ENCODE assay signal across 17 cellular contexts in the genomic region with DNA sequence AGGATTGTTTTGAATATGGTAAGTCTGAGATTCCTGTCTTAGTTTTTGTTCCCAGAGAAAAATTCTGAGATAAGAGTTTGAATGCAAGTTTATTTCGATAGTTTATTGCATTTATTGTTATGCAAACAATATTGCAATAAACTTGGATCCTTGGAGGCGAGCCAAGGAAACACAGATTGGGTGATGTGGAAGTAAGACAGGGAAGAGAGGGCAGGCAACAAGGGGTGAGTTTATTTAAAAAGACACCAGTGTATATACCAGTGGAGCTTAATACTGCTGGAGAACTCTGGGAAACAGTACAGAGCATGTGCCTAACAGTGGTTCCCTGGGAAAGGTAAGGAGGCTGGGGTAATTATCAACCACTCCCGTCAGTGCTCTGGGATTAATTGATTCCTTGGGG.
DNase-seq lines count a peak whose midpoint lies in the region; ATAC-seq and TF ChIP-seq lines count a peak whose summit lies in the region.
"Had no signal": no experiment of that assay in that cellular context is flagged by ENCODE, and none has a peak within 500 bp of the region (broad histone marks: within the 10 kb centered on the region; RNA-seq: fewer than 3 reads in every experiment).

No MANE protein-coding gene starts in this region.

- DNase-seq in HAP-1 (ENCODE audit: low spot score in 2 of 2) (peak; percentile 32 to 58), PC-3 (peak; percentile 9), mucosa of descending colon (peak in 1 of 3 donors; percentile 97), suprapubic skin (ENCODE audit: low spot score in 2 of 2) (no peak), gastrocnemius medialis (no peak), NCI-H1436 treated with DMSO at 0.1 percent for 48 hours (lab: John Stamatoyannopoulos, UW) (no peak)
- DNase-seq: ACHN; CD4-positive, alpha-beta T cell; DMS153; DMS79 treated with DMSO at 0.1 percent for 48 hours; EL; H7; KBM-7 had no signal

- intact Hi-C loops in PC-3 (cut with micrococcal nuclease): no loop called here
- intact Hi-C loops in mucosa of descending colon (cut with DNase I, micrococcal nuclease): no loop called here
- intact Hi-C loops in gastrocnemius medialis (cut with DNase I; ENCODE audit: low total_unique reads): no loop called here

- TF ChIP-seq POLR2A in suprapubic skin (IDR thresholded peaks at IDR 0.05) (no peak), gastrocnemius medialis (IDR thresholded peaks at IDR 0.05) (no peak)

- H3K4me3 ChIP-seq in HAP-1 (no peak overlapping the region), PC-3 (ENCODE audit: low read length) (no peak overlapping the region), mucosa of descending colon (no peak overlapping the region), suprapubic skin (no peak overlapping the region), gastrocnemius medialis (no peak overlapping the region)
- H3K4me3 ChIP-seq: BLaER1 treated with 17β-estradiol and CSF1 and Interleukin-3, amounts not matched to agents 10 nM and 100 nM; GM23338 had no signal

- H3K36me3 ChIP-seq in HAP-1 (replicated peaks): no peaks in the 10 kb centered on the region
- H3K36me3 ChIP-seq in PC-3 (ENCODE audit: low read depth, low read length): no peaks in the 10 kb centered on the region
- H3K36me3 ChIP-seq in mucosa of descending colon (ENCODE audit: low read depth): no peaks in the 10 kb centered on the region
- H3K36me3 ChIP-seq in suprapubic skin: no peaks in the 10 kb centered on the region
- no peaks in the 10 kb centered on the region for H3K36me3 ChIP-seq in gastrocnemius medialis
- H3K36me3 ChIP-seq: BLaER1 treated with 17β-estradiol and CSF1 and Interleukin-3, amounts not matched to agents 10 nM and 100 nM had no signal

- TF ChIP-seq EP300 in suprapubic skin (IDR thresholded peaks at IDR 0.05): no peak

- H3F3A ChIP-seq in PC-3 (ENCODE audit: low read length, unreplicated experiment): no peaks in the 10 kb centered on the region

- H4K20me1 ChIP-seq in PC-3 (ENCODE audit: low read length): no peaks in the 10 kb centered on the region
- H4K20me1 ChIP-seq: BLaER1 treated with 17β-estradiol and CSF1 and Interleukin-3, amounts not matched to agents 10 nM and 100 nM had no signal

- WGBS in suprapubic skin: 68% methylated on average over 3 of the region's 3 CpGs

- CTCF ChIA-PET in PC-3 (lab: Charles Lee): no interaction called here

- H3K27me3 ChIP-seq in HAP-1 (ENCODE audit: low read depth) (no peaks in the 10 kb centered on the region; the same call in 1 of the 2 replicates), PC-3 (ENCODE audit: low read length) (no peaks in the 10 kb centered on the region), suprapubic skin (peaks cover 4% of the 10 kb centered on the region), gastrocnemius medialis (peaks cover 0 to 3% (median 0%) of the 10 kb centered on the region in 3 donors)
- H3K27me3 ChIP-seq: BLaER1 treated with 17β-estradiol and CSF1 and Interleukin-3, amounts not matched to agents 10 nM and 100 nM had no signal

- no peak overlapping the region for H3K4me2 ChIP-seq in PC-3 (ENCODE audit: low read length)
- H3K4me2 ChIP-seq: BLaER1 treated with 17β-estradiol and CSF1 and Interleukin-3, amounts not matched to agents 10 nM and 100 nM; GM23338 had no signal

- H3K79me2 ChIP-seq in PC-3 (ENCODE audit: low read length): no peaks in the 10 kb centered on the region

- ATAC-seq in PC-3: no peak
- peak; percentile 75 for ATAC-seq in mucosa of descending colon
- no peak for ATAC-seq in HG02571 (IDR thresholded peaks at IDR 0.05; ENCODE audit: unreplicated experiment)
- no peak for ATAC-seq in gastrocnemius medialis
- ATAC-seq: GM23338 had no signal

- POLR2A ChIA-PET in PC-3 (lab: Charles Lee; ENCODE audit: unreplicated experiment): no interaction called here

- no peak overlapping the region for H2AFZ ChIP-seq in PC-3 (ENCODE audit: low read length)
- H2AFZ ChIP-seq: GM23338 had no signal

- in situ Hi-C loops in HAP-1 (cut with MboI; ENCODE audit: low sequenced_read_pairs): no loop called here
- in situ Hi-C loops in gastrocnemius medialis (cut with MboI; ENCODE audit: low sequenced_read_pairs in 4 of 4): no loop called here

- H3K4me1 ChIP-seq in HAP-1: peaks cover 8% of the 10 kb centered on the region
- no peaks in the 10 kb centered on the region for H3K4me1 ChIP-seq in PC-3 (ENCODE audit: insufficient read depth, low read length)
- peaks cover 17% of the 10 kb centered on the region for H3K4me1 ChIP-seq in mucosa of descending colon (ENCODE audit: low read depth)
- H3K4me1 ChIP-seq in suprapubic skin: peaks cover 10% of the 10 kb centered on the region
- no peaks in the 10 kb centered on the region for H3K4me1 ChIP-seq in gastrocnemius medialis

- H3K9me3 ChIP-seq in HAP-1 (no peaks in the 10 kb centered on the region), PC-3 (ENCODE audit: low read length) (no peaks in the 10 kb centered on the region), mucosa of descending colon (no peaks in the 10 kb centered on the region), suprapubic skin (no peaks in the 10 kb centered on the region), gastrocnemius medialis (no peaks in the 10 kb centered on the region)
- H3K9me3 ChIP-seq: BLaER1 treated with 17β-estradiol and CSF1 and Interleukin-3, amounts not matched to agents 10 nM and 100 nM had no signal

- H3K9ac ChIP-seq in PC-3 (ENCODE audit: low read length): no peak overlapping the region
- H3K9ac ChIP-seq: BLaER1 treated with 17β-estradiol and CSF1 and Interleukin-3, amounts not matched to agents 10 nM and 100 nM had no signal

- H3K27ac ChIP-seq in PC-3 (ENCODE audit: low read length) (no peak overlapping the region), suprapubic skin (no peak overlapping the region), gastrocnemius medialis (no peak overlapping the region)
- H3K27ac ChIP-seq: BLaER1 treated with 17β-estradiol and CSF1 and Interleukin-3, amounts not matched to agents 10 nM and 100 nM; HL-60 had no signal

- TF ChIP-seq CTCF in PC-3 (conservative IDR thresholded peaks at IDR 0.05; ENCODE audit: low read depth, low read length) (no peak), mucosa of descending colon (IDR thresholded peaks at IDR 0.05) (no peak), suprapubic skin (IDR thresholded peaks at IDR 0.05) (no peak), gastrocnemius medialis (IDR thresholded peaks at IDR 0.05 in 4 of 5, conservative IDR thresholded peaks at IDR 0.05 in 1 of 5) (no peak)

- BruUV-seq in PC-3 (replicated peaks; lab: Mats Ljungman, UMichigan): no TSS peak

- H3K9me2 ChIP-seq in PC-3 (replicated peaks; ENCODE audit: low read length): no peaks in the 10 kb centered on the region

Comparison
In these comparisons a context has a peak if more than half of its experiments do, and no peak if none do; other contexts are left out.
1. DNase-seq: peak in HAP-1 (2 of 2) and PC-3 (single experiment); none in suprapubic skin (0 of 2), gastrocnemius medialis (0 of 2) and NCI-H1436 treated with DMSO at 0.1 percent for 48 hours (single experiment).